In genomic region chr3:176167272-176167671, GRCh38 we compare ENCODE assay signal across 27 cellular contexts.
DNase-seq lines count a peak whose midpoint lies in the region; ATAC-seq and TF ChIP-seq lines count a peak whose summit lies in the region.
"Had no signal": no experiment of that assay in that cellular context is flagged by ENCODE, and none has a peak within 500 bp of the region (broad histone marks: within the 10 kb centered on the region; RNA-seq: fewer than 3 reads in every experiment).

No MANE protein-coding gene starts in this region.

- TF ChIP-seq CTCF in smooth muscle cell (IDR thresholded peaks at IDR 0.05; ENCODE audit: borderline replicate concordance, insufficient read depth, poor library complexity, severe bottlenecking) (no peak), sigmoid colon (IDR thresholded peaks at IDR 0.05) (no peak)

- H3K4me1 ChIP-seq in smooth muscle cell (ENCODE audit: low read depth) (peaks cover 3% of the 10 kb centered on the region), sigmoid colon (no peaks in the 10 kb centered on the region)
- H3K4me1 ChIP-seq: gastroesophageal sphincter, psoas muscle had no signal

- H3K36me3 ChIP-seq in smooth muscle cell (ENCODE audit: low read depth) (no peaks in the 10 kb centered on the region), sigmoid colon (no peaks in the 10 kb centered on the region)
- H3K36me3 ChIP-seq: gastroesophageal sphincter, thoracic aorta had no signal

- no peak overlapping the region for H2AFZ ChIP-seq in smooth muscle cell (ENCODE audit: low read depth)

- H3K27ac ChIP-seq in epithelial cell of prostate (peak overlapping the region; percentile 3), smooth muscle cell (ENCODE audit: low read depth) (peak overlapping the region; percentile 51), sigmoid colon (no peak overlapping the region)
- H3K27ac ChIP-seq: gastroesophageal sphincter, psoas muscle, thoracic aorta had no signal

- H3K79me2 ChIP-seq in smooth muscle cell (ENCODE audit: low read depth) = no peaks in the 10 kb centered on the region

- H3F3A ChIP-seq in smooth muscle cell (ENCODE audit: low read depth) = no peaks in the 10 kb centered on the region

- H4K20me1 ChIP-seq in smooth muscle cell (ENCODE audit: low read depth) = no peaks in the 10 kb centered on the region

- H3K9me3 ChIP-seq in smooth muscle cell (replicated peaks; ENCODE audit: low read depth) (no peaks in the 10 kb centered on the region), sigmoid colon (no peaks in the 10 kb centered on the region)
- H3K9me3 ChIP-seq: gastroesophageal sphincter, psoas muscle, thoracic aorta had no signal

- no peak overlapping the region for H3K4me3 ChIP-seq in smooth muscle cell
- no peak overlapping the region for H3K4me3 ChIP-seq in sigmoid colon
- H3K4me3 ChIP-seq: gastroesophageal sphincter, GM12878, psoas muscle, thoracic aorta had no signal

- intact Hi-C loops in sigmoid colon (cut with DNase I) = no loop called here

- no peak for TF ChIP-seq EP300 in sigmoid colon (IDR thresholded peaks at IDR 0.05)

- no peak overlapping the region for H3K4me2 ChIP-seq in smooth muscle cell

- WGBS in smooth muscle cell (ENCODE audit: low lambda C conversion rate) = 57% methylated on average over 2 of the region's 2 CpGs
- WGBS in sigmoid colon, 2 donors = 6 to 46% methylated on average over 2 of the region's 2 CpGs

- no peak for ATAC-seq in GM21360 (IDR thresholded peaks at IDR 0.05; ENCODE audit: unreplicated experiment)
- ATAC-seq: activated CD4-positive, CD25-positive, alpha-beta regulatory T cell treated with anti-CD3 and anti-CD28 coated beads, Interleukin-2, amount 50 U/mL, for 24 hours; activated CD8-positive, alpha-beta T cell treated with anti-CD3 and anti-CD28 coated beads for 36 hours; activated T-helper 17 cell treated with anti-CD3 and anti-CD28 coated beads, Interleukin-2, amount 50 U/mL, for 72 hours; gastroesophageal sphincter; GM12878; left ventricle myocardium superior; naive thymus-derived CD8-positive, alpha-beta T cell; psoas muscle; stimulated activated naive CD8-positive, alpha-beta T cell treated with anti-CD3 and anti-CD28 coated beads, Interleukin-15, Interleukin-2, amounts not matched to agents 100 U/mL and 50 U/mL, for 24 hours had no signal

- no peak overlapping the region for H3K9ac ChIP-seq in smooth muscle cell (ENCODE audit: low read depth)

- H3K27me3 ChIP-seq in smooth muscle cell (ENCODE audit: low read depth) (no peaks in the 10 kb centered on the region), sigmoid colon (no peaks in the 10 kb centered on the region)
- H3K27me3 ChIP-seq: gastroesophageal sphincter had no signal

- no peak for TF ChIP-seq POLR2A in sigmoid colon (IDR thresholded peaks at IDR 0.05)

- DNase-seq in NCI-H2029 (lab: John Stamatoyannopoulos, UW) = peak; percentile 24
- DNase-seq in NCI-H2029 treated with DMSO at 0.1 percent for 48 hours (lab: John Stamatoyannopoulos, UW) = no peak
- DNase-seq in NCI-H510A treated with DMSO at 0.1 percent for 48 hours (lab: John Stamatoyannopoulos, UW) = peak; percentile 47
- DNase-seq in epithelial cell of prostate (ENCODE audit: low read depth, low spot score) = peak; percentile 89
- DNase-seq in smooth muscle cell (lab: John Stamatoyannopoulos, UW; ENCODE audit: unreplicated experiment) = no peak
- DNase-seq in sigmoid colon = no peak
- DNase-seq in cerebellar nuclear complex (lab: John Stamatoyannopoulos, UW) = no peak
- DNase-seq: 8988T; activated CD8-positive, alpha-beta T cell treated with anti-CD3 and anti-CD28 coated beads for 36 hours; EL; GOT3; hypothalamus; IMR-90; left ventricle myocardium superior; naive thymus-derived CD8-positive, alpha-beta T cell; NCI-H2107; NCI-H524 treated with DMSO at 0.1 percent for 48 hours; nucleus accumbens; psoas muscle; stimulated activated naive CD8-positive, alpha-beta T cell treated with anti-CD3 and anti-CD28 coated beads, Interleukin-15, Interleukin-2, amounts not matched to agents 100 U/mL and 50 U/mL, for 24 hours; T-helper 1 cell had no signal

Comparison
In these comparisons a context has a peak if more than half of its experiments do, and no peak if none do; other contexts are left out.
1. DNase-seq: peak in NCI-H2029 (single experiment), NCI-H510A treated with DMSO at 0.1 percent for 48 hours (single experiment) and epithelial cell of prostate (single experiment); none in NCI-H2029 treated with DMSO at 0.1 percent for 48 hours (single experiment), smooth muscle cell (single experiment), sigmoid colon (single experiment) and cerebellar nuclear complex (0 of 2).
2. H3K27ac ChIP-seq: peak in epithelial cell of prostate (single experiment) and smooth muscle cell (single experiment); none in sigmoid colon (0 of 4).